Comparison of ENCODE assay signal across 26 cellular contexts in the genomic region with DNA sequence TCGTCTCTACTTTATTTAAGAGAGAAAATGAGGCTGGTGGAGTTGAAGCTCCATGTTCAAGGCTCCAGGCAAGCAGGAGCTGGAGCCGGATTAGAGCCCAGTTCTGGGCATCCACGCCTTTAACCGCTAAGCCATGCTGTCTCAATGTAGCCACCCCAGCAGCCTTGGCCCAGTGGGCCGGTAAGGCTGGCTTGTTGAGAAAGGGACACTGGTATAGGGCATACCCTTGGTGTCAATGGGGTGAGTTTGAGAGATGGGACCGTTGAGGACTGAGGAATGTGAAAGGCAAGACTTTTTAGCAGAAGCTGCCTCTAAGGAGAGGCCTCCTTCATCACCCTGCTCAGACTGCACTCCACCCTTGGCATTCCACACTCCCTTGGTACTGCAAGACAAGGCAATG.
DNase-seq lines count a peak whose midpoint lies in the region; FAIRE-seq and TF ChIP-seq lines count a peak whose summit lies in the region.
"Had no signal": no experiment of that assay in that cellular context is flagged by ENCODE, and none has a peak within 500 bp of the region (broad histone marks: within the 10 kb centered on the region; RNA-seq: fewer than 3 reads in every experiment).

No MANE protein-coding gene starts in this region.

- H3K4me3 Mint-ChIP-seq in osteocyte (ENCODE audit: unreplicated experiment) = no peak overlapping the region
- H3K4me3 Mint-ChIP-seq: CD14-positive monocyte; CD4-positive, alpha-beta T cell; CD8-positive, alpha-beta memory T cell; HFFc6 had no signal

- H3K4me3 ChIP-seq in hepatocyte = no peak overlapping the region
- H3K4me3 ChIP-seq in small intestine (ENCODE audit: low read depth in 1 of 2, low read length in 2 of 2) = no peak overlapping the region
- H3K4me3 ChIP-seq: A549; BLaER1 treated with 17β-estradiol and CSF1 and Interleukin-3, amounts not matched to agents 10 nM and 100 nM; GM12878; HAP-1 had no signal

- no peaks in the 10 kb centered on the region for H3K27me3 Mint-ChIP-seq in osteocyte (ENCODE audit: unreplicated experiment)

- H3K36me3 ChIP-seq in hepatocyte (replicated peaks; ENCODE audit: insufficient read depth, low read depth) (no peaks in the 10 kb centered on the region), small intestine (ENCODE audit: control insufficient read depth in 2 of 2, insufficient read depth in 2 of 2, low read length in 2 of 2) (no peaks in the 10 kb centered on the region)
- H3K36me3 ChIP-seq: BE2C; BLaER1 treated with 17β-estradiol and CSF1 and Interleukin-3, amounts not matched to agents 10 nM and 100 nM; HAP-1 had no signal

- 93% methylated on average over 6 of the region's 6 CpGs for WGBS in hepatocyte (ENCODE audit: low lambda C conversion rate, missing lambda C conversion rate)
- 82 to 89% (median 83%) methylated on average over 6 of the region's 6 CpGs for WGBS in small intestine, 3 donors

- DNase-seq in ecto neural progenitor cell (ENCODE audit: low spot score) (peak; percentile 20), islet precursor cell (peak; percentile 41), osteocyte (ENCODE audit: extremely low spot score, unreplicated experiment) (peak; percentile 80), hepatocyte (ENCODE audit: low spot score) (no peak), small intestine (no peak), HT-29 (ENCODE audit: low spot score) (no peak)
- DNase-seq: 8988T; ACHN; AML-193; BE2C; CD4-positive, alpha-beta T cell; CD8-positive, alpha-beta memory T cell; DMS 273 treated with DMSO at 0.1 percent for 48 hours; DMS79; EL; GDM1; GOT3; HFFc6 had no signal

- no peaks in the 10 kb centered on the region for H3K27me3 ChIP-seq in hepatocyte
- H3K27me3 ChIP-seq in small intestine (ENCODE audit: control insufficient read depth in 2 of 2, insufficient read depth in 2 of 2, low read length in 2 of 2) = no peaks in the 10 kb centered on the region
- H3K27me3 ChIP-seq: BE2C; BLaER1 treated with 17β-estradiol and CSF1 and Interleukin-3, amounts not matched to agents 10 nM and 100 nM had no signal

- FAIRE-seq in small intestine (lab: Jason Lieb, UNC) = no peak
- FAIRE-seq: A549, D721Med, GM12878, GM19239, H54 had no signal

- H3K9me2 ChIP-seq in hepatocyte (replicated peaks; ENCODE audit: insufficient read depth) = no peaks in the 10 kb centered on the region

- H3K4me1 ChIP-seq in hepatocyte (ENCODE audit: insufficient read depth) (no peaks in the 10 kb centered on the region), small intestine (ENCODE audit: control insufficient read depth in 2 of 2, insufficient read depth in 1 of 2, low read depth in 1 of 2, low read length in 1 of 2) (no peaks in the 10 kb centered on the region)
- H3K4me1 ChIP-seq: A549, BE2C, HAP-1 had no signal

- no peaks in the 10 kb centered on the region for H3K9me3 Mint-ChIP-seq in osteocyte (ENCODE audit: unreplicated experiment)
- H3K9me3 Mint-ChIP-seq: CD4-positive, alpha-beta T cell had no signal

- no peaks in the 10 kb centered on the region for H3K36me3 Mint-ChIP-seq in osteocyte (ENCODE audit: unreplicated experiment)
- H3K36me3 Mint-ChIP-seq: CD14-positive monocyte; CD8-positive, alpha-beta memory T cell had no signal

- H3K27ac ChIP-seq in hepatocyte (no peak overlapping the region), small intestine (ENCODE audit: low read depth in 1 of 2, low read length in 1 of 2) (no peak overlapping the region)
- H3K27ac ChIP-seq: A549; BLaER1 treated with 17β-estradiol and CSF1 and Interleukin-3, amounts not matched to agents 10 nM and 100 nM had no signal

- no peaks in the 10 kb centered on the region for H3K79me2 ChIP-seq in hepatocyte

- no peak overlapping the region for H2AFZ ChIP-seq in hepatocyte

- no peak overlapping the region for H3K27ac Mint-ChIP-seq in osteocyte (ENCODE audit: unreplicated experiment)
- H3K27ac Mint-ChIP-seq: CD14-positive monocyte; CD4-positive, alpha-beta T cell; CD8-positive, alpha-beta memory T cell; HFFc6 had no signal

- TF ChIP-seq CTCF in osteocyte (IDR thresholded peaks at IDR 0.05) (no peak), hepatocyte (IDR thresholded peaks at IDR 0.05; ENCODE audit: poor library complexity) (no peak)

- H4K20me1 ChIP-seq in hepatocyte (ENCODE audit: insufficient read depth, poor library complexity, severe bottlenecking) = no peaks in the 10 kb centered on the region
- H4K20me1 ChIP-seq: BLaER1 treated with 17β-estradiol and CSF1 and Interleukin-3, amounts not matched to agents 10 nM and 100 nM had no signal

- H3K9me3 ChIP-seq in hepatocyte (ENCODE audit: low read depth) (no peaks in the 10 kb centered on the region), small intestine (ENCODE audit: control insufficient read depth, low read depth) (no peaks in the 10 kb centered on the region)
- H3K9me3 ChIP-seq: A549, BE2C, HAP-1 had no signal

- no peak overlapping the region for H3K4me2 ChIP-seq in hepatocyte
- H3K4me2 ChIP-seq: A549 had no signal

- H3K4me1 Mint-ChIP-seq in osteocyte (ENCODE audit: unreplicated experiment) = no peaks in the 10 kb centered on the region
- H3K4me1 Mint-ChIP-seq: CD8-positive, alpha-beta memory T cell had no signal

Comparison
In these comparisons a context has a peak if more than half of its experiments do, and no peak if none do; other contexts are left out.
1. DNase-seq: peak in ecto neural progenitor cell (single experiment), islet precursor cell (single experiment) and osteocyte (single experiment); none in hepatocyte (single experiment), small intestine (single experiment) and HT-29 (single experiment).